10 cellular contexts compared by ENCODE assay signal in the genomic region with DNA sequence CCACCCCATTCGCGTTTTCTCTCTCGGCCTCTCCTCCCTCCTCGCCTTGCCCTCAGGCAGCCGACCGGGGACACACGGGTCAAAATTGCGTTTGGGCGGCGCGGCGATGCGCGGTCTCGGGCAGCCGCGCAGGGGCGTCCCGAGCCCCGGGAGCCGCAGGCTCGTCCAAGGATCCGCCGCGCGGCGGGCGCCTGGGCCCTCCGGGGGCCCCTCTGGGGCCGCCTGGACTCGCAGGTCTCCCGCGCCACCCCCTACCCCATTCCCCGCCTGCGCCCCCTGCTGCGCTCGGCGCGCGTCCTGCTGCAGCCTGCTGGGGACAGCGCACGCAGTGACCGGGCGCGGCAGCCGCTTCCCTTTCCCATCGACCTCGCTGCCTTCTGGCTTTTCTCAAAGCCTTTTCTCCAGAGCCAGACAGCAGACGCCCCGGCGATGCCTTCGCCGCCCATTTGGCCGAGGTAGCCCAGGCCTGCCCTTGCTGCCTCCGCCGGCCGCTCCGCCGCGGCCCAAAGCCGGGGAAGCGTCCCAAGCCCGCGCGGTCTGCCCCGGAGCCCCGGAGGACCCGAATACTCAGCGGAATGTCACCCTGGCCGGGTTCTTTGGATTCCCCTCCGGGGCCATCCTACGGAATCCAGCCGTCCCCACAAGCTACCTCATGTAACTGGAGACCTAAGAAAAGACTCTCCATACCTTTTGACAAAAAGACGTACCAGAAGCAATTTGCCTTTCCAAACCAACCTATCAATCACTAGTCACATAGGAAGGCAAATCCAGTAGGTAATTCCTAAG. TPM values are rescaled to one million over a fixed set of nuclear protein-coding genes. Genes with fewer than 3 reads are reported as not detected.
DNase-seq lines count a peak whose midpoint lies in the region; ATAC-seq and TF ChIP-seq lines count a peak whose summit lies in the region.
"Had no signal": no experiment of that assay in that cellular context is flagged by ENCODE, and none has a peak within 500 bp of the region (broad histone marks: within the 10 kb centered on the region; RNA-seq: fewer than 3 reads in every experiment).

No MANE protein-coding gene starts in this region.

- no TSS peak for BruUV-seq in IMR-90 (replicated peaks; lab: Mats Ljungman, UMichigan)

- H3K4ac ChIP-seq in IMR-90 (ENCODE audit: low read depth, low read length) = no peak overlapping the region

- H3K4me1 ChIP-seq in IMR-90 (ENCODE audit: control insufficient read depth, insufficient read depth, low read length) = no peaks in the 10 kb centered on the region

- no peak for TF ChIP-seq RAD21 in IMR-90 (IDR thresholded peaks at IDR 0.05; ENCODE audit: low read length)

- no peak overlapping the region for H2BK15ac ChIP-seq in IMR-90 (ENCODE audit: low read depth, low read length)

- peaks cover 14% of the 10 kb centered on the region for H3K4me1 Mint-ChIP-seq in nephron progenitor cell

- no peaks in the 10 kb centered on the region for H3K36me3 ChIP-seq in IMR-90 (ENCODE audit: control insufficient read depth, insufficient read depth, low read length)

- H4K8ac ChIP-seq in IMR-90 (ENCODE audit: low read depth in 2 of 2, low read length in 2 of 2) = no peak overlapping the region

- H2AK5ac ChIP-seq in IMR-90 (ENCODE audit: low read depth, low read length) = no peak overlapping the region

- no peak overlapping the region for H2BK20ac ChIP-seq in IMR-90 (ENCODE audit: low read depth, low read length)

- no peaks in the 10 kb centered on the region for H3K36me3 Mint-ChIP-seq in nephron progenitor cell (ENCODE audit: low read depth)

- no peak overlapping the region for H2AK9ac ChIP-seq in IMR-90 (replicated peaks; ENCODE audit: low read depth, low read length, poor library complexity)

- no peak overlapping the region for H3K27ac Mint-ChIP-seq in nephron progenitor cell

- TF ChIP-seq POLR2A in IMR-90 (IDR thresholded peaks at IDR 0.05; ENCODE audit: low read depth, low read length) = no peak

- no peak overlapping the region for H3K27ac ChIP-seq in AG04450 (ENCODE audit: low read depth, low read length)
- no peak overlapping the region for H3K27ac ChIP-seq in IMR-90 (ENCODE audit: insufficient read depth, low read length)

- WGBS in IMR-90 (ENCODE audit: extremely low coverage in 2 of 2, insufficient read length in 1 of 2), 2 experiments = 1% methylated on average over 19 of the region's 74 CpGs; no CpG with 5 or more reads in 1 of the 2 experiments

- H3K23ac ChIP-seq in IMR-90 (ENCODE audit: low read depth, low read length) = no peak overlapping the region

- CTCF ChIA-PET in AG04450 (lab: Charles Lee) = no interaction called here
- CTCF ChIA-PET in IMR-90 (lab: Yijun Ruan, JAX) = interaction anchor here (0.6 kb wide), 1 partner anchor 266 kb away, joined by 4 read pairs; no protein-coding TSS in a partner anchor

- no peak overlapping the region for H4K91ac ChIP-seq in IMR-90 (ENCODE audit: insufficient read depth, low read depth, low read length)

- POLR2A ChIA-PET in AG04450 (lab: Yijun Ruan, JAX) (no interaction called here), IMR-90 (lab: Charles Lee; ENCODE audit: unreplicated experiment) (no interaction called here)

- no peaks in the 10 kb centered on the region for H3K79me1 ChIP-seq in IMR-90 (ENCODE audit: low read depth in 1 of 2, low read length in 2 of 2)

- H3K9me3 ChIP-seq in AG04450 (ENCODE audit: control insufficient read depth, insufficient read depth, low read length) (no peaks in the 10 kb centered on the region), IMR-90 (ENCODE audit: control insufficient read depth, insufficient read depth, low read length) (no peaks in the 10 kb centered on the region)

- intact Hi-C loops in IMR-90 (cut with micrococcal nuclease) = no loop called here

- H3K4me3 Mint-ChIP-seq in nephron progenitor cell = peak overlapping the region; percentile 80

- H3K4me2 ChIP-seq in IMR-90 (ENCODE audit: low read depth, low read length) = peak overlapping the region; percentile 67

- H3K9me3 Mint-ChIP-seq in nephron progenitor cell = no peaks in the 10 kb centered on the region

- no peak for TF ChIP-seq CTCF in AG04450 (IDR thresholded peaks at IDR 0.05; ENCODE audit: low read depth, low read length)
- TF ChIP-seq CTCF in IMR-90 (conservative IDR thresholded peaks at IDR 0.05; ENCODE audit: low read depth, low read length) = no peak
- TF ChIP-seq CTCF in epithelial cell of proximal tubule (conservative IDR thresholded peaks at IDR 0.05; ENCODE audit: low read depth, low read length) = no peak
- no peak for TF ChIP-seq CTCF in nephron progenitor cell (IDR thresholded peaks at IDR 0.05)

- no peaks in the 10 kb centered on the region for H4K20me1 ChIP-seq in IMR-90 (ENCODE audit: insufficient read depth, low read length)

- H2BK5ac ChIP-seq in IMR-90 (ENCODE audit: low read depth, low read length, poor library complexity, severe bottlenecking) = no peak overlapping the region

- DNase-seq in AG04450 (ENCODE audit: low read depth, low spot score) (no peak), IMR-90 (peak; percentile 7), epithelial cell of proximal tubule (ENCODE audit: low read depth) (no peak), nephron progenitor cell (peak; percentile 82), HuH-7.5 (ENCODE audit: low spot score) (no peak)
- DNase-seq: hippocampal formation had no signal

- ATAC-seq in IMR-90 (ENCODE audit: low read depth) (peak; percentile 84), HG02840 (IDR thresholded peaks at IDR 0.05; ENCODE audit: low FRiP score, unreplicated experiment) (no peak), GM21526 (IDR thresholded peaks at IDR 0.05; ENCODE audit: low FRiP score, unreplicated experiment) (no peak), GM18907 (IDR thresholded peaks at IDR 0.05; ENCODE audit: unreplicated experiment) (no peak)
- ATAC-seq: GM12878 had no signal

- no peak overlapping the region for H2BK120ac ChIP-seq in IMR-90 (ENCODE audit: low read depth, low read length)

- peak overlapping the region; percentile 45 for H3K4me3 ChIP-seq in AG04450 (ENCODE audit: low read depth, low read length)
- H3K4me3 ChIP-seq in IMR-90 (ENCODE audit: insufficient read depth, low read depth, low read length) = peak overlapping the region; percentile 37
- H3K4me3 ChIP-seq in epithelial cell of proximal tubule (ENCODE audit: low read depth, low read length) = peak overlapping the region; percentile 38
- H3K4me3 ChIP-seq: GM12878 had no signal

- H3K9ac ChIP-seq in IMR-90 (ENCODE audit: low read depth, low read length) = no peak overlapping the region

- dilution Hi-C loops in IMR-90 (cut with HindIII; ENCODE audit: low sequenced_read_pairs, unreplicated experiment) = no loop called here

- H3K27me3 ChIP-seq in AG04450 (ENCODE audit: control insufficient read depth, insufficient read depth, low read length) (peaks cover 31% of the 10 kb centered on the region), IMR-90 (ENCODE audit: control insufficient read depth, insufficient read depth, low read length) (peaks cover 28% of the 10 kb centered on the region)

- no peak overlapping the region for H3K14ac ChIP-seq in IMR-90 (replicated peaks; ENCODE audit: low read depth, low read length)

- no peak overlapping the region for H4K5ac ChIP-seq in IMR-90 (ENCODE audit: low read depth, low read length)

- H2AFZ ChIP-seq in IMR-90 (replicated peaks; ENCODE audit: low read length, poor library complexity) = peak overlapping the region; percentile 73

- no peak overlapping the region for H3K18ac ChIP-seq in IMR-90 (ENCODE audit: low read depth, low read length)

- no peak overlapping the region for H3K56ac ChIP-seq in IMR-90 (ENCODE audit: extremely low read depth, insufficient read depth, low read length)

- in situ Hi-C loops in IMR-90 (cut with MboI; ENCODE audit: low sequenced_read_pairs) = no loop called here

- H3K9me1 ChIP-seq in IMR-90 (ENCODE audit: insufficient read depth, low read length) = no peaks in the 10 kb centered on the region

- peaks cover 90% of the 10 kb centered on the region for H3K27me3 Mint-ChIP-seq in nephron progenitor cell (ENCODE audit: low read depth, poor library complexity)

TF ChIP-seq in IMR-90, 13 proteins besides CTCF, POLR2A, EP300 and RAD21:
- TF ChIP-seq NFE2L2 (IDR thresholded peaks at IDR 0.05; ENCODE audit: low read depth, low read length) (no peak), FOS (IDR thresholded peaks at IDR 0.05; ENCODE audit: low read depth, low read length) (no peak), BHLHE40 (IDR thresholded peaks at IDR 0.05; ENCODE audit: low read depth, low read length) (no peak)
- TF ChIP-seq, protein P1, sequence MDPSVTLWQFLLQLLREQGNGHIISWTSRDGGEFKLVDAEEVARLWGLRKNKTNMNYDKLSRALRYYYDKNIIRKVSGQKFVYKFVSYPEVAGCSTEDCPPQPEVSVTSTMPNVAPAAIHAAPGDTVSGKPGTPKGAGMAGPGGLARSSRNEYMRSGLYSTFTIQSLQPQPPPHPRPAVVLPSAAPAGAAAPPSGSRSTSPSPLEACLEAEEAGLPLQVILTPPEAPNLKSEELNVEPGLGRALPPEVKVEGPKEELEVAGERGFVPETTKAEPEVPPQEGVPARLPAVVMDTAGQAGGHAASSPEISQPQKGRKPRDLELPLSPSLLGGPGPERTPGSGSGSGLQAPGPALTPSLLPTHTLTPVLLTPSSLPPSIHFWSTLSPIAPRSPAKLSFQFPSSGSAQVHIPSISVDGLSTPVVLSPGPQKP (IDR thresholded peaks at IDR 0.05; ENCODE audit: borderline replicate concordance, low read depth, low read length) = no peak
- TF ChIP-seq, protein P2, sequence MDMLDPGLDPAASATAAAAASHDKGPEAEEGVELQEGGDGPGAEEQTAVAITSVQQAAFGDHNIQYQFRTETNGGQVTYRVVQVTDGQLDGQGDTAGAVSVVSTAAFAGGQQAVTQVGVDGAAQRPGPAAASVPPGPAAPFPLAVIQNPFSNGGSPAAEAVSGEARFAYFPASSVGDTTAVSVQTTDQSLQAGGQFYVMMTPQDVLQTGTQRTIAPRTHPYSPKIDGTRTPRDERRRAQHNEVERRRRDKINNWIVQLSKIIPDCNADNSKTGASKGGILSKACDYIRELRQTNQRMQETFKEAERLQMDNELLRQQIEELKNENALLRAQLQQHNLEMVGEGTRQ (IDR thresholded peaks at IDR 0.05; ENCODE audit: low read depth, low read length) = no peak

RNA-seq across cellular contexts. Expression of gene POU4F2, which starts 16.5 kb away (rescaled TPM):
- not detected in 2 replicates for polyA plus RNA-seq in AG04450 (2011; rRNA removed)
- polyA minus RNA-seq in AG04450 (2011; rRNA and poly(A)+ RNA removed) = not detected in 2 replicates
- not detected in 2 replicates for total RNA-seq in IMR-90 (2012; rRNA removed)
- not detected in 2 replicates for polyA plus RNA-seq in IMR-90 (2012; rRNA removed)
- polyA plus RNA-seq in IMR-90 (2012; cell fraction: cytosol; rRNA removed) = not detected in 2 replicates
- polyA plus RNA-seq in IMR-90 (2012; cell fraction: nucleus; rRNA removed; ENCODE audit: low replicate concordance) = not detected in 2 replicates
- not detected in 2 replicates for total RNA-seq in epithelial cell of proximal tubule
- total RNA-seq: GM12878 had no signal

Comparison
In these comparisons a context has a peak if more than half of its experiments do, and no peak if none do; other contexts are left out.
1. DNase-seq: peak in IMR-90 (single experiment) and nephron progenitor cell (single experiment); none in AG04450 (single experiment), epithelial cell of proximal tubule (single experiment) and HuH-7.5 (single experiment).
2. Peak in every context shown above with its lines, with median percentiles within 50 percentile points of each other: H3K4me3 ChIP-seq.